27 cellular contexts compared by ENCODE assay signal in genomic region chr11:70076461-70076931, GRCh38. TPM values are rescaled to one million over a fixed set of nuclear protein-coding genes. Genes with fewer than 3 reads are reported as not detected.
DNase-seq lines count a peak whose midpoint lies in the region; ATAC-seq and TF ChIP-seq lines count a peak whose summit lies in the region.
"Had no signal": no experiment of that assay in that cellular context is flagged by ENCODE, and none has a peak within 500 bp of the region (broad histone marks: within the 10 kb centered on the region; RNA-seq: fewer than 3 reads in every experiment).

No MANE protein-coding gene starts in this region.

- no peaks in the 10 kb centered on the region for H4K20me1 ChIP-seq in osteoblast (ENCODE audit: insufficient read depth, low read length)

- H3K9me3 ChIP-seq in RWPE2 (ENCODE audit: severe bottlenecking), result no peaks in the 10 kb centered on the region
- H3K9me3 ChIP-seq in osteoblast (ENCODE audit: low read depth, low read length), result no peaks in the 10 kb centered on the region
- H3K9me3 ChIP-seq: esophagus squamous epithelium, gastrocnemius medialis, ovary, uterus had no signal

- DNase-seq in H7 (peak; percentile 21), RWPE2 (ENCODE audit: low spot score) (peak; percentile 7), left ventricle myocardium superior (no peak), osteoblast (ENCODE audit: insufficient read length, low spot score, missing footprints) (peak; percentile 85), GM10266 (ENCODE audit: extremely low spot score) (no peak), DMS153 treated with DMSO at 0.1 percent for 48 hours (lab: John Stamatoyannopoulos, UW; ENCODE audit: unreplicated experiment) (no peak)
- no peak for DNase-seq in NK-92 treated with Interleukin-12 subunit alpha and Interleukin-12 subunit beta, amount 100 ng/mL, for 24 hours (lab: John Stamatoyannopoulos, UW)
- DNase-seq: activated CD4-positive, alpha-beta T cell treated with anti-CD3 and anti-CD28 coated beads, Interleukin-2, amount 50 U/mL, for 4 hours; activated CD4-positive, CD25-positive, alpha-beta regulatory T cell; activated naive CD4-positive, alpha-beta T cell treated with anti-CD3 and anti-CD28 coated beads, Interleukin-2, amount 10 ng/mL, durations not matched to agents 7 days and 5 days; activated T-cell treated with anti-CD3 and anti-CD28 coated beads, Interleukin-2, amount 50 U/mL, for 72 hours; caudate nucleus; esophagus squamous epithelium; gastrocnemius medialis; left colon; natural killer cell; NCI-H1092; NCI-H187 treated with DMSO at 0.1 percent for 48 hours; NCI-H524 treated with DMSO at 0.1 percent for 48 hours; stimulated activated CD4-positive, alpha-beta T cell treated with anti-CD3 and anti-CD28 coated beads, Interleukin-4, amount 100 ng/mL, for 4 hours; SW 1271 had no signal

- H3K27me3 ChIP-seq in H7 (ENCODE audit: control insufficient read depth, insufficient read depth, low read length) (peaks cover 52% of the 10 kb centered on the region), RWPE2 (ENCODE audit: insufficient read depth, poor library complexity, severe bottlenecking) (peaks cover 7% of the 10 kb centered on the region), osteoblast (ENCODE audit: insufficient read depth, low read length) (peaks cover 36% of the 10 kb centered on the region)
- H3K27me3 ChIP-seq: ovary, uterus had no signal

- H3K4me2 ChIP-seq in osteoblast (ENCODE audit: insufficient read depth, low read length), result no peak overlapping the region
- H3K4me2 ChIP-seq: hepatocyte had no signal

- no peak overlapping the region for H3K4me3 ChIP-seq in H7 (ENCODE audit: insufficient read depth, low read depth, low read length)
- H3K4me3 ChIP-seq in RWPE2 (ENCODE audit: severe bottlenecking), result no peak overlapping the region
- no peak overlapping the region for H3K4me3 ChIP-seq in osteoblast (ENCODE audit: insufficient read depth, low read length)
- H3K4me3 ChIP-seq: esophagus squamous epithelium, gastrocnemius medialis, GM12878, hepatocyte, ovary, uterus had no signal

- no peak overlapping the region for H3K27ac ChIP-seq in RWPE2 (ENCODE audit: poor library complexity, severe bottlenecking)
- H3K27ac ChIP-seq in osteoblast (ENCODE audit: low read depth, low read length), result no peak overlapping the region
- H3K27ac ChIP-seq: esophagus squamous epithelium, gastrocnemius medialis, hepatocyte, ovary, uterus had no signal

- H3K4me1 ChIP-seq in RWPE2 (ENCODE audit: insufficient read depth, poor library complexity, severe bottlenecking), result peaks cover 8% of the 10 kb centered on the region
- H3K4me1 ChIP-seq in osteoblast (ENCODE audit: insufficient read depth, low read length), result no peaks in the 10 kb centered on the region
- H3K4me1 ChIP-seq: uterus had no signal

- no peak overlapping the region for H2AFZ ChIP-seq in osteoblast (ENCODE audit: low read length)
- H2AFZ ChIP-seq: hepatocyte had no signal

- H3K36me3 ChIP-seq in H7 (replicated peaks; ENCODE audit: control insufficient read depth, insufficient read depth, low read length) (no peaks in the 10 kb centered on the region), RWPE2 (ENCODE audit: low read depth) (no peaks in the 10 kb centered on the region), osteoblast (ENCODE audit: insufficient read depth, low read length) (no peaks in the 10 kb centered on the region)
- H3K36me3 ChIP-seq: esophagus squamous epithelium, gastrocnemius medialis, ovary, uterus had no signal

- ATAC-seq in RWPE2 (ENCODE audit: low read depth), result no peak
- peak; percentile 21 for ATAC-seq in left ventricle myocardium superior
- no peak for ATAC-seq in GM18511 (IDR thresholded peaks at IDR 0.05; ENCODE audit: unreplicated experiment)
- ATAC-seq: activated T-cell treated with anti-CD3 and anti-CD28 coated beads, Interleukin-2, amount 50 U/mL, for 72 hours; gastrocnemius medialis; GM12878; left colon; natural killer cell; stimulated activated memory B cell treated with anti-CD40 and anti-IgM and Interleukin-4, amounts not matched to agents 10 μg/mL and 1 μg/mL and 100 μg/mL, for 72 hours had no signal

- no peaks in the 10 kb centered on the region for H3K79me2 ChIP-seq in osteoblast (ENCODE audit: insufficient read depth, low read length)
- H3K79me2 ChIP-seq: hepatocyte had no signal

- no peak for TF ChIP-seq CTCF in RWPE2 (IDR thresholded peaks at IDR 0.05; ENCODE audit: poor library complexity, severe bottlenecking)
- no peak for TF ChIP-seq CTCF in osteoblast (IDR thresholded peaks at IDR 0.05; ENCODE audit: extremely low read depth, low read depth, low read length)
- TF ChIP-seq CTCF in GM10266 (IDR thresholded peaks at IDR 0.05; ENCODE audit: control insufficient read depth, insufficient read depth, low read depth, missing control alignments), result no peak

- intact Hi-C loops in left ventricle myocardium superior (cut with micrococcal nuclease), result no loop called here

RNA-seq across cellular contexts. Expression of gene ANO1, which starts 1.6 kb away (rescaled TPM):
- total RNA-seq in H7 (2014; rRNA removed; shearing (Covaris generic)), result 1.1 and 2.3 TPM in 2 replicates
- total RNA-seq in left ventricle myocardium superior (6.8 TPM), osteoblast (0.88 TPM in 1 of 2 replicates, not detected in the other)
- total RNA-seq: activated T-cell treated with anti-CD3 and anti-CD28 coated beads, Interleukin-2, amount 50 U/mL, for 72 hours; natural killer cell had no signal

Comparison
In these comparisons a context has a peak if more than half of its experiments do, and no peak if none do; other contexts are left out.
1. DNase-seq: peak in H7 (single experiment), RWPE2 (single experiment) and osteoblast (single experiment); none in left ventricle myocardium superior (single experiment), NK-92 treated with Interleukin-12 subunit alpha and Interleukin-12 subunit beta, amount 100 ng/mL, for 24 hours (single experiment), GM10266 (single experiment) and DMS153 treated with DMSO at 0.1 percent for 48 hours (single experiment).